ENCODE assay signal across 21 cellular contexts in the genomic region with DNA sequence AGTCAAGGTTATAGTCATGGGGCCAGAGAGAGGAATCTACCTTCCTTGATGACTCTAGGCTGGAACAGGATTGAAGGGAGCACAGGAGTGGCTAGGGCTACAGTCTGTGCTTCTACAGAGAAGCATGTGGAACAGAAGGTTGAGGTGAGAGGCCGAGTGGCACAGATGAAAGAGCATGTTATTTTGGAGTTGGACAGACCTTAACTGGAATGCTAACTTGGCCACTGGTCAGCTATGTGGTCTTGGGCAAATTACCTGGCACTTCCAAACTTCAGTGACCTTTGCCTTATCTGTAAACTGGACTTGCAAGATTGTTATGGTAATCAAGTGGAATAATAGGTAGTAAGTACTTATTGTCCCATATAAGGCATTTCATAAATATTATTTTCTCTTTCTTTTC.
A peak's percentile ranks its signal among the peaks of the same experiment; 100 is the strongest.
DNase-seq lines count a peak whose midpoint lies in the region; ATAC-seq and TF ChIP-seq lines count a peak whose summit lies in the region.
"Had no signal": no experiment of that assay in that cellular context is flagged by ENCODE, and none has a peak within 500 bp of the region (broad histone marks: within the 10 kb centered on the region; RNA-seq: fewer than 3 reads in every experiment).

No MANE protein-coding gene starts in this region.

- no peak overlapping the region for H2AFZ ChIP-seq in PC-9
- H2AFZ ChIP-seq: GM23338 had no signal

- BruUV-seq in PC-9 (replicated peaks; lab: Mats Ljungman, UMichigan), result no TSS peak

- H3F3A ChIP-seq in PC-9 (ENCODE audit: insufficient read depth, low read depth), result no peaks in the 10 kb centered on the region

- H3K4me3 ChIP-seq in PC-9 (no peak overlapping the region), right lobe of liver (no peak overlapping the region), stomach (no peak overlapping the region)
- H3K4me3 ChIP-seq: GM23338 had no signal

- H3K9me3 ChIP-seq in PC-9 (ENCODE audit: insufficient read depth, low read depth) (no peaks in the 10 kb centered on the region; the same call in 1 of the 2 replicates), right lobe of liver (no peaks in the 10 kb centered on the region), stomach (no peaks in the 10 kb centered on the region)
- H3K9me3 ChIP-seq: SK-N-SH had no signal

- H4K20me1 ChIP-seq in PC-9 (ENCODE audit: insufficient read depth), result no peaks in the 10 kb centered on the region

- H3K27ac ChIP-seq in PC-9, result no peak overlapping the region
- H3K27ac ChIP-seq in right lobe of liver, result peak overlapping the region in 2 of 3 donors; percentile 21 to 57
- no peak overlapping the region for H3K27ac ChIP-seq in stomach
- H3K27ac ChIP-seq: HL-60 had no signal

- no peaks in the 10 kb centered on the region for H3K79me2 ChIP-seq in PC-9 (ENCODE audit: low read depth)

- TF ChIP-seq CTCF in PC-9 (conservative IDR thresholded peaks at IDR 0.05), result no peak
- TF ChIP-seq CTCF in right lobe of liver (IDR thresholded peaks at IDR 0.05), result no peak
- no peak for TF ChIP-seq CTCF in stomach (IDR thresholded peaks at IDR 0.05)

- peak; percentile 17 for DNase-seq in HT-29 (ENCODE audit: low spot score)
- DNase-seq in PC-9, result peak; percentile 33 to 86
- DNase-seq in right lobe of liver, result peak in 1 of 3 donors; percentile 66
- DNase-seq in stomach, result peak; percentile 64
- DNase-seq in NCI-H446 (lab: John Stamatoyannopoulos, UW), result no peak
- no peak for DNase-seq in activated CD4-positive, CD25-positive, alpha-beta regulatory T cell treated with anti-CD3 and anti-CD28 coated beads, Interleukin-2, amount 50 U/mL, for 72 hours
- DNase-seq: CD4-positive, CD25-positive, alpha-beta regulatory T cell; DMS79; HCEC 1CT; KG1; NCI-H1105; NCI-H146; NCI-H2029; NCI-H345; NCI-H526; RPMI8226; SHP77 treated with DMSO at 0.1 percent for 48 hours had no signal

- TF ChIP-seq POLR2A in right lobe of liver (IDR thresholded peaks at IDR 0.05) (no peak), stomach (IDR thresholded peaks at IDR 0.05) (no peak)

- TF ChIP-seq EP300 in stomach (IDR thresholded peaks at IDR 0.05), result no peak

- 15% methylated on average over 1 of the region's 1 CpG for WGBS in right lobe of liver (ENCODE audit: insufficient coverage, low coverage, low lambda C conversion rate, missing lambda C conversion rate)
- WGBS in stomach, 5 donors, result 34 to 92% (median 37%) methylated on average over 1 of the region's 1 CpG

- H3K4me1 ChIP-seq in PC-9 (replicated peaks; ENCODE audit: insufficient read depth) (peaks cover 18% of the 10 kb centered on the region), right lobe of liver (peaks cover 0 to 8% (median 3%) of the 10 kb centered on the region in 4 donors), stomach (peaks cover 4 to 7% (median 5%) of the 10 kb centered on the region in 4 donors)

- no peaks in the 10 kb centered on the region for H3K36me3 ChIP-seq in PC-9 (ENCODE audit: low read depth)
- H3K36me3 ChIP-seq in right lobe of liver, result no peaks in the 10 kb centered on the region
- H3K36me3 ChIP-seq in stomach, result no peaks in the 10 kb centered on the region

- H3K27me3 ChIP-seq in PC-9 (ENCODE audit: insufficient read depth, low read depth) (no peaks in the 10 kb centered on the region), right lobe of liver (no peaks in the 10 kb centered on the region), stomach (peaks cover 0 to 3% (median 0%) of the 10 kb centered on the region in 3 donors)

- H3K4me2 ChIP-seq in PC-9, result peak overlapping the region; percentile 53
- H3K4me2 ChIP-seq: GM23338, SK-N-SH had no signal

- H3K9me2 ChIP-seq in PC-9 (ENCODE audit: insufficient read depth), result no peaks in the 10 kb centered on the region
- H3K9me2 ChIP-seq: SK-N-SH had no signal

- POLR2A ChIA-PET in PC-9 (lab: Charles Lee; ENCODE audit: unreplicated experiment), result no interaction called here

- intact Hi-C loops in PC-9 (cut with micrococcal nuclease; ENCODE audit: unreplicated experiment) (no loop called here), right lobe of liver (cut with DNase I) (no loop called here), stomach (cut with DNase I; ENCODE audit: low total_unique reads) (no loop called here)

- peak; percentile 95 to 98 (median 97) for ATAC-seq in right lobe of liver
- no peak for ATAC-seq in HG02970 (IDR thresholded peaks at IDR 0.05; ENCODE audit: low FRiP score, unreplicated experiment)
- ATAC-seq: GM23338 had no signal

- CTCF ChIA-PET in PC-9 (lab: Charles Lee), result no interaction called here

Comparison
In these comparisons a context has a peak if more than half of its experiments do, and no peak if none do; other contexts are left out.
1. DNase-seq: peak in HT-29 (single experiment), PC-9 (2 of 2) and stomach (single experiment); none in NCI-H446 (0 of 2) and activated CD4-positive, CD25-positive, alpha-beta regulatory T cell treated with anti-CD3 and anti-CD28 coated beads, Interleukin-2, amount 50 U/mL, for 72 hours (single experiment).
2. H3K27ac ChIP-seq: peak in right lobe of liver (2 of 3); none in PC-9 (single experiment) and stomach (0 of 5).